11 cellular contexts compared by ENCODE assay signal in the genomic region with DNA sequence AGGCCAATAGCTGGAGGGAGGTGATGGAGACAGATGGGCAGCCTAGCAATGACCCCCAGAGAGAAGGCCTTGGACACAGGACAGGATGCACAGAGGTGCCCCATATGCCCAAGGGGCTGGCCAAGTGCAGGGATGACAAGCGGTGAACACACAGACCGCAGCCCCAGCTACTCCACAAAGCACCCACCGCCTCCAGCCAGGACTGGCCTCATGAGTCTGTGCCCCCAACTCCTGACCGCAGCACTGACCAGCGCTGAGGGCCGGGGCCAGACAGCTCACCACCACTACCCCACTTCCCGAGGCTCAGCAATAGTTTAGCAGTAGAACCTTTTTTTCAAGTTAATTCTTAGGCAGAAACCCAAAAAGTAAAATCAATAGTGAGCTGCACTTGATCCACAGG. TPM values are rescaled to one million over a fixed set of nuclear protein-coding genes. Genes with fewer than 3 reads are reported as not detected.
"Had no signal": no experiment of that assay in that cellular context is flagged by ENCODE, and none has a peak within 500 bp of the region (broad histone marks: within the 10 kb centered on the region; RNA-seq: fewer than 3 reads in every experiment).

No MANE protein-coding gene starts in this region.

- ATAC-seq: activated CD4-positive, CD25-positive, alpha-beta regulatory T cell treated with anti-CD3 and anti-CD28 coated beads, Interleukin-2, amount 50 U/mL, for 24 hours; activated T-cell treated with anti-CD3 and anti-CD28 coated beads, Interleukin-2, amount 50 U/mL, for 4 hours; naive thymus-derived CD8-positive, alpha-beta T cell had no signal

- H3K27ac ChIP-seq: hepatocyte had no signal

- H3K4me3 ChIP-seq: hepatocyte had no signal

- H3K27me3 ChIP-seq: hepatocyte had no signal

- DNase-seq: activated CD4-positive, alpha-beta T cell treated with anti-CD3 and anti-CD28 coated beads, Interleukin-2, amount 50 U/mL, for 48 hours; activated gamma-delta T cell; activated T-cell treated with anti-CD3 and anti-CD28 coated beads, Interleukin-2, amount 50 U/mL, for 4 hours; amygdala; effector CD4-positive, alpha-beta T cell; naive thymus-derived CD8-positive, alpha-beta T cell; Right ventricle myocardium superior; T-helper 2 cell; trophoblast cell had no signal

RNA-seq across cellular contexts. Expression of a gene that starts 14.2 kb away (rescaled TPM):
- total RNA-seq: naive thymus-derived CD8-positive, alpha-beta T cell had no signal
- polyA plus RNA-seq: naive thymus-derived CD8-positive, alpha-beta T cell had no signal
